In the genomic region with DNA sequence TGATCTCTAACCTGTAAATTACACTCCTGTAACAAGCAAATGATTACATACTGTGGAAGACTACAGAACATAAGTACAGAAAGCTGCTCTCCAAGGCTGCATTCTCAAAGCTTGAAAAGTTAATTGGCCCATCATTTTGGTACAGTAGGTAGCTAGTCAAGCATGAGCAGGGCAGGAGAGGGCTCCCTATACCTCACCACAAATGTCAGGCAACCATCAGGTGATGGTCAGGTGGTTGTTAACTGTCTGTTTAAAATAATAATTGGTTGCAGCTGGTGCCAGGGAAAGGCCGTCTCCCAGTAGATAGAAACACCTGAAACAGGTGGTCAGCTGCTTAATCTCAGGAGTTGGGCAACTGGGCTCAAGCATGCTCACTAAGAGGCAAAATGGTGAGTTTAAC, we compare ENCODE assay signal across 23 cellular contexts. TPM values are rescaled to one million over a fixed set of nuclear protein-coding genes. Genes with fewer than 3 reads are reported as not detected.
"Had no signal": no experiment of that assay in that cellular context is flagged by ENCODE, and none has a peak within 500 bp of the region (broad histone marks: within the 10 kb centered on the region; RNA-seq: fewer than 3 reads in every experiment).

No MANE protein-coding gene starts in this region.

- H3K4me2 ChIP-seq: hepatocyte had no signal

- H3K27ac Mint-ChIP-seq: activated CD4-positive, alpha-beta T cell treated with anti-CD3 and anti-CD28 coated beads, Interleukin-2, amount 10 ng/mL, durations not matched to agents 24 days and 14 days; activated CD8-positive, alpha-beta T cell treated with anti-CD3 and anti-CD28 coated beads, Interleukin-2, amount 10 ng/mL, durations not matched to agents 7 days and 5 days; activated naive CD4-positive, alpha-beta T cell treated with anti-CD3 and anti-CD28 coated beads, Interleukin-2, amount 50 U/mL, for 24 hours; memory B cell had no signal

- H3K36me3 Mint-ChIP-seq: activated naive CD4-positive, alpha-beta T cell treated with anti-CD3 and anti-CD28 coated beads, Interleukin-2, amount 50 U/mL, for 24 hours; memory B cell; naive thymus-derived CD8-positive, alpha-beta T cell had no signal

- H3K79me2 ChIP-seq: hepatocyte had no signal

- ATAC-seq: activated CD8-positive, alpha-beta T cell treated with anti-CD3 and anti-CD28 coated beads, Interleukin-2, amount 10 ng/mL, durations not matched to agents 7 days and 5 days; left ventricle myocardium superior; mucosa of descending colon; naive thymus-derived CD8-positive, alpha-beta T cell had no signal

- H3K9me3 Mint-ChIP-seq: activated CD4-positive, alpha-beta T cell treated with anti-CD3 and anti-CD28 coated beads, Interleukin-2, amount 10 ng/mL, durations not matched to agents 24 days and 14 days; activated naive CD4-positive, alpha-beta T cell treated with anti-CD3 and anti-CD28 coated beads, Interleukin-2, amount 50 U/mL, for 24 hours; memory B cell; naive thymus-derived CD8-positive, alpha-beta T cell had no signal

- H3K27me3 ChIP-seq: adrenal gland, hepatocyte, right atrium auricular region, transverse colon had no signal

- H3K4me3 ChIP-seq: adrenal gland, esophagus squamous epithelium, hepatocyte, mucosa of descending colon, right atrium auricular region, skin epidermis, transverse colon had no signal

- H3K4me3 Mint-ChIP-seq: activated CD4-positive, alpha-beta T cell treated with anti-CD3 and anti-CD28 coated beads, Interleukin-2, amount 10 ng/mL, durations not matched to agents 24 days and 14 days; activated CD8-positive, alpha-beta T cell treated with anti-CD3 and anti-CD28 coated beads, Interleukin-2, amount 10 ng/mL, durations not matched to agents 7 days and 5 days; activated naive CD4-positive, alpha-beta T cell treated with anti-CD3 and anti-CD28 coated beads, Interleukin-2, amount 50 U/mL, for 24 hours; memory B cell; naive thymus-derived CD8-positive, alpha-beta T cell had no signal

- H2AFZ ChIP-seq: hepatocyte had no signal

- H3K9me3 ChIP-seq: adrenal gland, esophagus squamous epithelium, mucosa of descending colon, right atrium auricular region, transverse colon had no signal

- DNase-seq: activated CD4-positive, alpha-beta T cell treated with anti-CD3 and anti-CD28 coated beads, Interleukin-2, amount 10 ng/mL, durations not matched to agents 24 days and 14 days; activated CD4-positive, CD25-positive, alpha-beta regulatory T cell; activated CD8-positive, alpha-beta memory T cell treated with anti-CD3 and anti-CD28 coated beads, Interleukin-2, amount 50 U/mL, for 4 hours; activated CD8-positive, alpha-beta T cell treated with anti-CD3 and anti-CD28 coated beads, Interleukin-2, amount 10 ng/mL, durations not matched to agents 7 days and 5 days; activated effector memory CD4-positive, alpha-beta T cell treated with anti-CD3 and anti-CD28 coated beads, Interleukin-2, amount 50 U/mL, for 16 hours; activated T-cell treated with anti-CD3 and anti-CD28 coated beads, Interleukin-2, amount 50 U/mL, for 48 hours; adrenal gland; esophagus squamous epithelium; kidney; left ventricle myocardium superior; mucosa of descending colon; naive thymus-derived CD8-positive, alpha-beta T cell; stimulated activated CD4-positive, alpha-beta T cell treated with anti-CD3 and anti-CD28 coated beads, Interleukin-4, amount 100 ng/mL, for 24 hours; stimulated activated naive CD4-positive, alpha-beta T cell treated with Interleukin-2 at 50 U/mL for 16 hours; substantia nigra; T-helper 2 cell; transverse colon had no signal

- H3K4me1 Mint-ChIP-seq: activated CD4-positive, alpha-beta T cell treated with anti-CD3 and anti-CD28 coated beads, Interleukin-2, amount 10 ng/mL, durations not matched to agents 24 days and 14 days; activated naive CD4-positive, alpha-beta T cell treated with anti-CD3 and anti-CD28 coated beads, Interleukin-2, amount 50 U/mL, for 24 hours; memory B cell; naive thymus-derived CD8-positive, alpha-beta T cell had no signal

- H3K27ac ChIP-seq: adrenal gland, esophagus squamous epithelium, hepatocyte, right atrium auricular region, skin epidermis, transverse colon had no signal

- H3K36me3 ChIP-seq: adrenal gland, esophagus squamous epithelium, right atrium auricular region, transverse colon had no signal

- H3K27me3 Mint-ChIP-seq: activated naive CD4-positive, alpha-beta T cell treated with anti-CD3 and anti-CD28 coated beads, Interleukin-2, amount 50 U/mL, for 24 hours had no signal

- H3K4me1 ChIP-seq: adrenal gland, esophagus squamous epithelium, right atrium auricular region, transverse colon had no signal

RNA-seq across cellular contexts. Expression of a gene that starts 13.1 kb away (rescaled TPM):
- total RNA-seq: activated CD4-positive, alpha-beta T cell treated with anti-CD3 and anti-CD28 coated beads, Interleukin-2, amount 10 ng/mL, durations not matched to agents 24 days and 14 days; activated CD8-positive, alpha-beta T cell treated with anti-CD3 and anti-CD28 coated beads, Interleukin-2, amount 10 ng/mL, durations not matched to agents 7 days and 5 days; glomerular endothelial cell; hepatocyte; kidney; naive thymus-derived CD8-positive, alpha-beta T cell had no signal
